Comparison of ENCODE assay signal across 8 cellular contexts in genomic region chr6:2384518-2384917, GRCh38.
"Had no signal": no experiment of that assay in that cellular context is flagged by ENCODE, and none has a peak within 500 bp of the region (broad histone marks: within the 10 kb centered on the region; RNA-seq: fewer than 3 reads in every experiment).

No MANE protein-coding gene starts in this region.

- H3K4me1 Mint-ChIP-seq: GM23338, H9, IgD-negative memory B cell had no signal

- DNase-seq: H9, HCEC 1CT, HFFc6, KBM-7 had no signal

- H3K4me2 ChIP-seq: GM23338 had no signal

- H3K36me3 Mint-ChIP-seq: IgD-negative memory B cell had no signal

- H3K4me3 ChIP-seq: GM23338 had no signal

- H3K27ac ChIP-seq: HL-60 had no signal

- ATAC-seq: GM23338, HepG2 had no signal

- H3K4me3 Mint-ChIP-seq: GM23338, H9, HFFc6, IgD-negative memory B cell had no signal

- H3K27me3 Mint-ChIP-seq: IgD-negative memory B cell had no signal

- H2AFZ ChIP-seq: GM23338 had no signal

- H3K27ac Mint-ChIP-seq: GM23338, H9, HFFc6, IgD-negative memory B cell had no signal
